In the genomic region with DNA sequence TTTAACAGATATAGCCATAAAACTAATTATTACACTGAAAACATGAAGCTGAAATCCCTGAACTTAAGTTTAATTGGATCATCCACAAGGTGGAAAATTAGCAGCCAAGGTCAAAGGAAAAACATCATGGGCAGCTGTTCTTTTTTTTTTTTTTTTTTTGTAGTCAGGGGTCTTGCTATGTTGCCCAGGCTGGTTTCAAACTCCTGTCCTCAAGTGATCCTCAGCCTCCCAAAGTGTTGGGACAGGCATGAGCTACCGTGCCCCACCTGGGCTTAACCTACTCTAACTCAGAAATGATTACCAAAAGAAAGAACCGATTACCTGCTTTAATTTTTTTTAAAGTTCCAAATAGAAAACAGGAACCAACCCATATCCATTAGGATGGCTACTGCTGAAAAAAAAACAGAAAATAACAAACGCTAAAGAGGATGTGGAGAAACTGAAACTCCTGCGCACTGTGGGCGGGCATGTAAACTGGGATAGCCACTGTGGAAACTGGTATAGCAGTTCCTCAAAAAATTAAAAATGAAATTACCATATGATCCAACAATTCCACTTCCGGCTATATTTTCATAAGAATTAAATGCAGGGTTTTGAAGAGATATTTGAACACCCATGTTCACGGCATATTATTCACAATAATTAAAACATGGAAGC, we compare ENCODE assay signal across 10 cellular contexts. TPM values are rescaled to one million over a fixed set of nuclear protein-coding genes. Genes with fewer than 3 reads are reported as not detected.
DNase-seq lines count a peak whose midpoint lies in the region; ATAC-seq, FAIRE-seq and TF ChIP-seq lines count a peak whose summit lies in the region.
"Had no signal": no experiment of that assay in that cellular context is flagged by ENCODE, and none has a peak within 500 bp of the region (broad histone marks: within the 10 kb centered on the region; RNA-seq: fewer than 3 reads in every experiment).

No MANE protein-coding gene starts in this region.

- ATAC-seq in GM12878: peak; percentile 19
- ATAC-seq in naive thymus-derived CD8-positive, alpha-beta T cell: no peak

- CTCF ChIA-PET in GM12878 (lab: Yijun Ruan, JAX): interaction anchor here (0.8 to 2.0 kb wide), 8 partner anchors 12 to 74 kb away, joined by 3 to 10 read pairs (median 6); a partner anchor contains a TSS

- H3K9ac ChIP-seq in Loucy (ENCODE audit: low read depth, low read length, poor library complexity, severe bottlenecking): peak overlapping the region; percentile 36
- peak overlapping the region; percentile 67 for H3K9ac ChIP-seq in GM12878 (ENCODE audit: control insufficient read depth, insufficient read depth, low read length)
- H3K9ac ChIP-seq in GM23248: no peak overlapping the region

- no peaks in the 10 kb centered on the region for H3K9me3 Mint-ChIP-seq in naive thymus-derived CD8-positive, alpha-beta T cell

- no peaks in the 10 kb centered on the region for H3K27me3 Mint-ChIP-seq in naive thymus-derived CD8-positive, alpha-beta T cell

- H3K36me3 ChIP-seq in Loucy (ENCODE audit: insufficient read depth, low read length) (peaks cover 10% of the 10 kb centered on the region; the same call in 1 of the 2 replicates), GM12878 (ENCODE audit: control insufficient read depth in 2 of 2, insufficient read depth in 2 of 2, low read length in 1 of 2) (peaks cover 0 to 2% of the 10 kb centered on the region in 2 experiments; a peak in 2 of 4 replicates), GM23248 (ENCODE audit: low read depth) (no peaks in the 10 kb centered on the region)

- no peak for FAIRE-seq in GM12878 (lab: Jason Lieb, UNC)
- FAIRE-seq in GM19239 (lab: Jason Lieb, UNC): no peak

- intact Hi-C loops in GM12878 (cut with micrococcal nuclease; ENCODE audit: unreplicated experiment): no loop called here

- no peaks in the 10 kb centered on the region for H3F3A ChIP-seq in Loucy (ENCODE audit: low read depth)
- peaks cover 18% of the 10 kb centered on the region for H3F3A ChIP-seq in GM23248 (ENCODE audit: insufficient read depth)

- no peak for TF ChIP-seq CTCF in Loucy (conservative IDR thresholded peaks at IDR 0.05; ENCODE audit: low read length)
- TF ChIP-seq CTCF in GM12878 (IDR thresholded peaks at IDR 0.05 in 2 of 3, conservative IDR thresholded peaks at IDR 0.05 in 1 of 3; ENCODE audit: control insufficient read depth in 2 of 3, extremely low read depth in 1 of 3, insufficient read depth in 1 of 3, low read depth in 3 of 3, low read length in 3 of 3): no peak

- H4K20me1 ChIP-seq in Loucy (ENCODE audit: insufficient read depth, low read length, poor library complexity, severe bottlenecking) (peaks cover 34% of the 10 kb centered on the region), GM12878 (ENCODE audit: control insufficient read depth, insufficient read depth) (no peaks in the 10 kb centered on the region), GM23248 (ENCODE audit: insufficient read depth) (no peaks in the 10 kb centered on the region)

- H3K27ac ChIP-seq in GM12878 (ENCODE audit: control insufficient read depth, insufficient read depth): peak overlapping the region; percentile 83
- H3K27ac ChIP-seq in GM23248: no peak overlapping the region

- H3K4me3 ChIP-seq in Loucy (ENCODE audit: low read length, poor library complexity, severe bottlenecking): peak overlapping the region; percentile 58
- peak overlapping the region; percentile 60; the same call in 1 of the 2 replicates for H3K4me3 ChIP-seq in GM12878
- H3K4me3 ChIP-seq in GM23248: no peak overlapping the region

- H3K4me1 Mint-ChIP-seq in naive thymus-derived CD8-positive, alpha-beta T cell: peaks cover 28 to 66% (median 64%) of the 10 kb centered on the region in 4 donors

- H3K4me3 Mint-ChIP-seq in naive thymus-derived CD8-positive, alpha-beta T cell: peak overlapping the region; percentile 12 to 93 (median 81)

- TF ChIP-seq RAD21 in GM12878 (IDR thresholded peaks at IDR 0.05; ENCODE audit: insufficient read depth, low read depth, low read length): no peak

- POLR2A ChIA-PET in GM12878 (lab: Charles Lee): interaction anchor here (0.6 to 2.4 kb wide), 9 partner anchors 8 to 777 kb away, joined by 3 to 15 read pairs (median 3); a partner anchor contains a TSS
- POLR2A ChIA-PET in naive thymus-derived CD8-positive, alpha-beta T cell (lab: Charles Lee): interaction anchor here (0.7 to 1.5 kb wide), 2 partner anchors 9 to 18 kb away, joined by 4 to 17 read pairs; a partner anchor contains a TSS

- peaks cover 0 to 16% (median 9%) of the 10 kb centered on the region in 3 donors for H3K36me3 Mint-ChIP-seq in naive thymus-derived CD8-positive, alpha-beta T cell

- in situ Hi-C loops in GM12878 (cut with MboI): no loop called here
- in situ Hi-C loops in GM23248 (cut with MboI): no loop called here

- SMC1A ChIA-PET in GM12878 (lab: Charles Lee; ENCODE audit: uncharacterized antibody, unreplicated experiment): interaction anchor here (0.9 to 1.3 kb wide), 8 partner anchors 9 to 732 kb away, joined by 3 to 9 read pairs (median 4); a partner anchor contains a TSS

- H3K4me1 ChIP-seq in Loucy (ENCODE audit: insufficient read depth, low read length, poor library complexity, severe bottlenecking) (peaks cover 44% of the 10 kb centered on the region), GM12878 (ENCODE audit: control insufficient read depth, insufficient read depth, low read length) (no peaks in the 10 kb centered on the region; the same call in 1 of the 2 replicates), GM23248 (ENCODE audit: insufficient read depth) (peaks cover 27% of the 10 kb centered on the region)

- TF ChIP-seq POLR2A in GM12878 (IDR thresholded peaks at IDR 0.05; ENCODE audit: low read depth, low read length): no peak

- 71% methylated on average over 7 of the region's 7 CpGs for whole genome bisulfite sequencing in GM12878 (ENCODE audit: insufficient coverage, insufficient replicate concordance, low lambda C conversion rate, missing lambda C conversion rate)
- WGBS in GM23248 (ENCODE audit: low coverage in 1 of 2, low lambda C conversion rate in 2 of 2, missing lambda C conversion rate in 2 of 2), 2 experiments: 98 to 100% methylated on average over 7 of the region's 7 CpGs

- H3K9me3 ChIP-seq in Loucy (ENCODE audit: insufficient read depth, low read depth, low read length) (no peaks in the 10 kb centered on the region), GM12878 (replicated peaks; ENCODE audit: control insufficient read depth, insufficient read depth, low read length) (no peaks in the 10 kb centered on the region; the same call in 2 of the 3 replicates), GM23248 (ENCODE audit: low read depth) (no peaks in the 10 kb centered on the region)

- H2AFZ ChIP-seq in Loucy (ENCODE audit: low read length) (no peak overlapping the region), GM12878 (ENCODE audit: control insufficient read depth, low read depth, low read length) (no peak overlapping the region), GM23248 (no peak overlapping the region)

- H3K4me2 ChIP-seq in Loucy (ENCODE audit: low read depth, low read length, poor library complexity, severe bottlenecking) (peak overlapping the region; percentile 72), GM12878 (ENCODE audit: control insufficient read depth, insufficient read depth) (peak overlapping the region; percentile 80), GM23248 (ENCODE audit: unreplicated experiment) (no peak overlapping the region)

- BruUV-seq in GM12878 (replicated peaks; lab: Mats Ljungman, UMichigan): no TSS peak

- peak overlapping the region in 7 of 10 donors; percentile 10 to 97 (median 90) for H3K27ac Mint-ChIP-seq in naive thymus-derived CD8-positive, alpha-beta T cell

- H3K79me2 ChIP-seq in Loucy (ENCODE audit: insufficient read depth, low read length) (peaks cover 99% of the 10 kb centered on the region), GM12878 (ENCODE audit: control insufficient read depth, insufficient read depth, low read length) (peaks cover 91% of the 10 kb centered on the region), GM23248 (ENCODE audit: insufficient read depth) (peaks cover 96% of the 10 kb centered on the region)

- DNase-seq in CD1c-positive myeloid dendritic cell (ENCODE audit: extremely low spot score): peak; percentile 90
- DNase-seq in GM12878 (ENCODE audit: low read depth, low spot score): no peak
- no peak for DNase-seq in naive thymus-derived CD8-positive, alpha-beta T cell
- DNase-seq in T-helper 9 cell: no peak
- DNase-seq in DMS 273 (lab: John Stamatoyannopoulos, UW; ENCODE audit: unreplicated experiment): no peak
- DNase-seq in GM23248: no peak
- DNase-seq in GM19239 (ENCODE audit: insufficient read length, low spot score): no peak
- DNase-seq: stimulated activated CD4-positive, alpha-beta T cell treated with anti-CD3 and anti-CD28 coated beads, Interleukin-15, amount 100 ng/mL, for 24 hours; T1000 had no signal

- H3K9me2 ChIP-seq in Loucy (replicated peaks; ENCODE audit: low read depth, low read length) (no peaks in the 10 kb centered on the region), GM23248 (ENCODE audit: insufficient read depth) (no peaks in the 10 kb centered on the region)

- H3K27me3 ChIP-seq in Loucy (ENCODE audit: insufficient read depth, low read length, poor library complexity, severe bottlenecking): no peaks in the 10 kb centered on the region
- no peaks in the 10 kb centered on the region for H3K27me3 ChIP-seq in GM12878 (replicated peaks in 1 of 2; ENCODE audit: control insufficient read depth in 2 of 2, insufficient read depth in 2 of 2, low read length in 1 of 2)
- no peaks in the 10 kb centered on the region for H3K27me3 ChIP-seq in GM23248 (replicated peaks; ENCODE audit: insufficient read depth)

- RAD21 ChIA-PET in GM12878 (lab: Charles Lee; ENCODE audit: unreplicated experiment): interaction anchor here (0.6 to 1.7 kb wide), 5 partner anchors 9 to 743 kb away, joined by 3 to 6 read pairs (median 4); a partner anchor contains a TSS

- no peak for TF ChIP-seq EP300 in GM12878 (IDR thresholded peaks at IDR 0.05; ENCODE audit: borderline replicate concordance in 1 of 2, control insufficient read depth in 1 of 2, low read depth in 2 of 2, low read length in 2 of 2)

RNA-seq across cellular contexts. Expression of a gene that starts 8.6 kb away (rescaled TPM):
- 40.0 and 40.4 TPM in 2 replicates for total RNA-seq in GM12878 (2013; cell fraction: nucleolus; rRNA removed)
- total RNA-seq in GM12878 (2014; rRNA removed) (87.8 and 104 TPM in 2 replicates), GM12878 (2014; rRNA removed; fragmentation: Illumina TruSeq; extraction: Trizol) (62.5 and 62.8 TPM in 2 replicates), GM12878 (2021) (79.8 and 87.8 TPM in 2 replicates)
- polyA plus RNA-seq in GM12878 (2011; ENCODE audit: low read depth): 49.4 TPM
- polyA plus RNA-seq in GM12878 (2011; rRNA removed) (236 and 293 TPM in 2 replicates), GM12878 (2014; fragmentation: Illumina TruSeq; extraction: Trizol) (86.8 and 93.5 TPM in 2 replicates), GM12878 (2014; fragmentation: Nextera tagmentation; extraction: Ambion mirVana) (100 to 1,000 TPM; 248 to 251 TPM), GM12878 (2014; rRNA removed) (97.1 and 117 TPM in 2 replicates), GM12878 (2016; fragmentation: Nextera tagmentation; extraction: Ambion mirVana) (100 to 1,000 TPM; 217 to 223 TPM), GM23248 (2016; fragmentation: Nextera tagmentation; extraction: Ambion mirVana) (117 and 126 TPM in 2 replicates)
- polyA plus RNA-seq in GM12878 (2011; cell fraction: cytosol; rRNA removed): 178 and 184 TPM in 2 replicates
- polyA plus RNA-seq in GM12878 (2011; cell fraction: nucleus; rRNA removed): 97.1 and 105 TPM in 2 replicates
- polyA plus RNA-seq in GM12878 (2012): 76.8 and 82.9 TPM in 2 replicates
- 56.1 and 61.9 TPM in 2 replicates for polyA minus RNA-seq in GM12878 (2011; rRNA and poly(A)+ RNA removed)
- 27.7 and 36.4 TPM in 2 replicates for polyA minus RNA-seq in GM12878 (2011; cell fraction: cytosol; rRNA and poly(A)+ RNA removed)
- 34.9 and 46.2 TPM in 2 replicates for polyA minus RNA-seq in GM12878 (2011; cell fraction: nucleus; rRNA and poly(A)+ RNA removed)
- total RNA-seq in naive thymus-derived CD8-positive, alpha-beta T cell: 10 to 100 TPM; 21.1 to 25.0 TPM
- polyA plus RNA-seq in naive thymus-derived CD8-positive, alpha-beta T cell: 10 to 100 TPM; 78.2 to 84.6 (median 80.2) TPM
- 49.4 and 64.4 TPM in 2 replicates for total RNA-seq in GM23248 (2014; rRNA removed; shearing (Covaris generic))

RNA-seq across cellular contexts. Expression of a gene that starts 8.9 kb away (rescaled TPM):
- 12.1 and 18.8 TPM in 2 replicates for total RNA-seq in GM12878 (2013; cell fraction: nucleolus; rRNA removed)
- total RNA-seq in GM12878 (2014; rRNA removed) (39.8 and 40.2 TPM in 2 replicates), GM12878 (2014; rRNA removed; fragmentation: Illumina TruSeq; extraction: Trizol) (48.8 and 49.8 TPM in 2 replicates), GM12878 (2021) (43.7 and 44.6 TPM in 2 replicates)
- 35.5 TPM for polyA plus RNA-seq in GM12878 (2011; ENCODE audit: low read depth)
- polyA plus RNA-seq in GM12878 (2011; rRNA removed) (63.9 and 97.4 TPM in 2 replicates), GM12878 (2014; fragmentation: Illumina TruSeq; extraction: Trizol) (68.9 and 76.4 TPM in 2 replicates), GM12878 (2014; fragmentation: Nextera tagmentation; extraction: Ambion mirVana) (100 to 1,000 TPM; 134 to 143 TPM), GM12878 (2014; rRNA removed) (31.2 and 74.1 TPM in 2 replicates), GM12878 (2016; fragmentation: Nextera tagmentation; extraction: Ambion mirVana) (10 to 100 TPM; 64.8 to 73.7 TPM), GM23248 (2016; fragmentation: Nextera tagmentation; extraction: Ambion mirVana) (29.0 and 33.7 TPM in 2 replicates)
- 29.9 and 43.4 TPM in 2 replicates for polyA plus RNA-seq in GM12878 (2011; cell fraction: cytosol; rRNA removed)
- polyA plus RNA-seq in GM12878 (2011; cell fraction: nucleus; rRNA removed): 29.7 and 34.5 TPM in 2 replicates
- 25.2 and 70.0 TPM in 2 replicates for polyA plus RNA-seq in GM12878 (2012)
- 35.3 and 46.3 TPM in 2 replicates for polyA minus RNA-seq in GM12878 (2011; rRNA and poly(A)+ RNA removed)
- polyA minus RNA-seq in GM12878 (2011; cell fraction: cytosol; rRNA and poly(A)+ RNA removed): 18.8 and 25.5 TPM in 2 replicates
- polyA minus RNA-seq in GM12878 (2011; cell fraction: nucleus; rRNA and poly(A)+ RNA removed): 11.5 and 28.3 TPM in 2 replicates
- total RNA-seq in naive thymus-derived CD8-positive, alpha-beta T cell: 1 to 10 TPM; 1.4 to 4.0 TPM
- 1 to 10 TPM; 1.7 to 4.5 (median 3.0) TPM for polyA plus RNA-seq in naive thymus-derived CD8-positive, alpha-beta T cell
- total RNA-seq in GM23248 (2014; rRNA removed; shearing (Covaris generic)): 28.3 and 29.2 TPM in 2 replicates

RNA-seq across cellular contexts. Expression of a gene that starts 37.5 kb away (rescaled TPM):
- 15.5 and 18.6 TPM in 2 replicates for total RNA-seq in GM12878 (2013; cell fraction: nucleolus; rRNA removed)
- total RNA-seq in GM12878 (2014; rRNA removed) (23.5 and 24.6 TPM in 2 replicates), GM12878 (2014; rRNA removed; fragmentation: Illumina TruSeq; extraction: Trizol) (25.6 and 28.9 TPM in 2 replicates), GM12878 (2021) (17.8 and 21.9 TPM in 2 replicates)
- 9.5 TPM for polyA plus RNA-seq in GM12878 (2011; ENCODE audit: low read depth)
- polyA plus RNA-seq in GM12878 (2011; rRNA removed) (25.8 and 26.4 TPM in 2 replicates), GM12878 (2014; fragmentation: Illumina TruSeq; extraction: Trizol) (25.9 and 34.2 TPM in 2 replicates), GM12878 (2014; fragmentation: Nextera tagmentation; extraction: Ambion mirVana) (1 to 10 TPM; 5.2 to 8.7 TPM), GM12878 (2014; rRNA removed) (14.3 and 14.7 TPM in 2 replicates), GM12878 (2016; fragmentation: Nextera tagmentation; extraction: Ambion mirVana) (1 to 10 TPM; 7.1 to 8.3 TPM), GM23248 (2016; fragmentation: Nextera tagmentation; extraction: Ambion mirVana) (9.8 and 13.2 TPM in 2 replicates)
- 16.5 and 17.5 TPM in 2 replicates for polyA plus RNA-seq in GM12878 (2011; cell fraction: cytosol; rRNA removed)
- 7.8 TPM in 2 replicates for polyA plus RNA-seq in GM12878 (2011; cell fraction: nucleus; rRNA removed)
- polyA plus RNA-seq in GM12878 (2012): 10.6 and 10.9 TPM in 2 replicates
- 26.2 and 29.7 TPM in 2 replicates for polyA minus RNA-seq in GM12878 (2011; rRNA and poly(A)+ RNA removed)
- 9.5 and 10.3 TPM in 2 replicates for polyA minus RNA-seq in GM12878 (2011; cell fraction: cytosol; rRNA and poly(A)+ RNA removed)
- polyA minus RNA-seq in GM12878 (2011; cell fraction: nucleus; rRNA and poly(A)+ RNA removed): 7.0 and 9.8 TPM in 2 replicates
- 10 to 100 TPM; 40.5 to 48.1 TPM for total RNA-seq in naive thymus-derived CD8-positive, alpha-beta T cell
- 10 to 100 TPM; 21.6 to 41.4 (median 27.7) TPM for polyA plus RNA-seq in naive thymus-derived CD8-positive, alpha-beta T cell
- total RNA-seq in GM23248 (2014; rRNA removed; shearing (Covaris generic)): 41.7 and 44.4 TPM in 2 replicates
